24 cellular contexts compared by ENCODE assay signal in the genomic region with DNA sequence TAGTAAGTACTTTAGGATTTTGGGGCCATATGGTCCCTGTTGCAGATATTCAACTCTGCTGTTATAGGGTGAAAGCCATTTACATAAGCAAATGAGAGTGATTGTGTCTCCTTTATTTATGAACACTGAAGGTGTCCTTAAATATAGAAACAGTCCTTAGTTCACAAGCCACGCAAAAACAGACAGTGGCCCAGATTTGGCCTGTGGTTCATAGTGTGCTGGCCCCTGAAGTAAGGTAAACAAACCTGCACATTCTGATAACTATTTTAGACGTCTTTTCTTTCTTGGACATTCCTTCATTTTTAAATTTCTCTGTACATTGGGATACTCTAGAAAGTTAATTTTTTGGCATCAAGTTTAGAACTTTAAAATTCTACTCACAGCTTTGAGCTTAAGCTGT. TPM values are rescaled to one million over a fixed set of nuclear protein-coding genes. Genes with fewer than 3 reads are reported as not detected.
DNase-seq lines count a peak whose midpoint lies in the region; ATAC-seq and TF ChIP-seq lines count a peak whose summit lies in the region.
"Had no signal": no experiment of that assay in that cellular context is flagged by ENCODE, and none has a peak within 500 bp of the region (broad histone marks: within the 10 kb centered on the region; RNA-seq: fewer than 3 reads in every experiment).

No MANE protein-coding gene starts in this region.

- peak overlapping the region; percentile 37 for H3K27ac ChIP-seq in C4-2B
- H3K27ac ChIP-seq: PC-9 had no signal

- no peaks in the 10 kb centered on the region for H3K27me3 Mint-ChIP-seq in activated T-cell treated with anti-CD3 and anti-CD28 coated beads, Interleukin-2, amount 50 U/mL, for 24 hours
- H3K27me3 Mint-ChIP-seq in T-cell, result no peaks in the 10 kb centered on the region

- DNase-seq in activated T-cell treated with anti-CD3 and anti-CD28 coated beads, Interleukin-2, amount 50 U/mL, for 24 hours, result no peak
- no peak for DNase-seq in activated T-cell treated with anti-CD3 and anti-CD28 coated beads, Interleukin-2, amount 50 U/mL, for 48 hours
- DNase-seq in T-cell (no peak), left lobe of liver (ENCODE audit: low spot score) (no peak), SW480 (ENCODE audit: low spot score) (no peak)
- DNase-seq in activated CD4-positive, alpha-beta T cell treated with anti-CD3 and anti-CD28 coated beads for 1 hour, result no peak
- DNase-seq: AML-193, COR-L47, DMS79, GOT3, HCEC 1CT, KG1, NCI-H1092 treated with DMSO at 0.1 percent for 48 hours, NCI-H1436 treated with DMSO at 0.1 percent for 48 hours, NCI-H2029 treated with DMSO at 0.1 percent for 48 hours, NCI-H226, NCI-H510A treated with DMSO at 0.1 percent for 48 hours, NCI-H748 treated with DMSO at 0.1 percent for 48 hours, PC-9, RPMI8226, SHP77 had no signal

- no peak for TF ChIP-seq CTCF in C4-2B (conservative IDR thresholded peaks at IDR 0.05)

- ATAC-seq in T-cell (replicated peaks in 1 of 4) (no peak), left lobe of liver (peak; percentile 57), HG02884 (IDR thresholded peaks at IDR 0.05; ENCODE audit: unreplicated experiment) (no peak)

- peaks cover 78% of the 10 kb centered on the region for H3K4me1 Mint-ChIP-seq in activated T-cell treated with anti-CD3 and anti-CD28 coated beads, Interleukin-2, amount 50 U/mL, for 24 hours (ENCODE audit: low read depth)
- peaks cover 72 to 85% (median 80%) of the 10 kb centered on the region in 3 donors for H3K4me1 Mint-ChIP-seq in T-cell

- peaks cover 71% of the 10 kb centered on the region for H3K36me3 Mint-ChIP-seq in activated T-cell treated with anti-CD3 and anti-CD28 coated beads, Interleukin-2, amount 50 U/mL, for 24 hours (ENCODE audit: low read depth)
- H3K36me3 Mint-ChIP-seq in T-cell, result peaks cover 17% of the 10 kb centered on the region

- POLR2A ChIA-PET in T-cell (lab: Charles Lee), result no interaction called here

- no peak overlapping the region for H3K4me3 Mint-ChIP-seq in activated T-cell treated with anti-CD3 and anti-CD28 coated beads, Interleukin-2, amount 50 U/mL, for 24 hours
- no peak overlapping the region for H3K4me3 Mint-ChIP-seq in T-cell
- H3K4me3 Mint-ChIP-seq: CD14-positive monocyte had no signal

- H3K9me3 Mint-ChIP-seq in activated T-cell treated with anti-CD3 and anti-CD28 coated beads, Interleukin-2, amount 50 U/mL, for 24 hours, result no peaks in the 10 kb centered on the region
- peaks cover 0 to 5% (median 0%) of the 10 kb centered on the region in 3 donors for H3K9me3 Mint-ChIP-seq in T-cell

- CTCF ChIA-PET in T-cell (lab: Charles Lee), result no interaction called here

- peak overlapping the region; percentile 56 for H3K27ac Mint-ChIP-seq in activated T-cell treated with anti-CD3 and anti-CD28 coated beads, Interleukin-2, amount 50 U/mL, for 24 hours
- peak overlapping the region; percentile 41 to 66 for H3K27ac Mint-ChIP-seq in T-cell
- H3K27ac Mint-ChIP-seq: CD14-positive monocyte had no signal

RNA-seq across cellular contexts. Expression of a gene that starts 23.5 kb away (rescaled TPM):
- total RNA-seq in T-cell, result 100 to 1,000 TPM in 4 of 5 donors, 10 to 100 TPM in 1; 95.0 to 108 (median 103) TPM
- 30.0 TPM for total RNA-seq in left lobe of liver
